ENCODE assay signal across 8 cellular contexts in the genomic region with DNA sequence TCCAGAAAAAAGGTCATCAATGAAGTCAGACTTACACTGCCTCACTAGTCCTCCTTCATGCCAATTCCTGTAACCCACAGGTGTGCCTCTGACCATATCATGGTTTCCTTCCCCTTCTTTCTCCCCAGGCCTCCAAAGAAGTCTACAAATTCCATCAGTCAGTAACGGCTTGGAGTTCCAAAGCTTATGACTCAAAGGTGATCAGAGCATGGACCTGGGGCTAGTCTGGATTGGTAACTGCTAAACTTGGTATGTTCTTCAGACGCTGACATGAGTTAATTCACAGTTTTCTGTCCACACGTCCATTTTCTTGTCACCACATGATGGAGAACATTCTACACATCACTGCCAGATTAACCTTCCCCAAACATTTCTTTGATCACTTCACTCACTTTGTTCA.
"Had no signal": no experiment of that assay in that cellular context is flagged by ENCODE, and none has a peak within 500 bp of the region (broad histone marks: within the 10 kb centered on the region; RNA-seq: fewer than 3 reads in every experiment).

No MANE protein-coding gene starts in this region.

- H3K9me3 Mint-ChIP-seq: GM23338, IgD-negative memory B cell had no signal

- H3K36me3 Mint-ChIP-seq: IgD-negative memory B cell had no signal

- ATAC-seq: GM23338, HCT116 had no signal

- H3K9me3 ChIP-seq: HAP-1 had no signal

- H3K4me3 ChIP-seq: GM23338, HAP-1 had no signal

- H3K4me1 ChIP-seq: HAP-1 had no signal

- H3K27ac Mint-ChIP-seq: GM23338, HFFc6, IgD-negative memory B cell had no signal

- DNase-seq: H7, HFFc6, KBM-7 had no signal

- H3K4me3 Mint-ChIP-seq: GM23338, HFFc6, IgD-negative memory B cell had no signal

- H3K36me3 ChIP-seq: HAP-1 had no signal

- H3K27ac ChIP-seq: HL-60 had no signal
